Comparison of ENCODE assay signal across 8 cellular contexts in the genomic region with DNA sequence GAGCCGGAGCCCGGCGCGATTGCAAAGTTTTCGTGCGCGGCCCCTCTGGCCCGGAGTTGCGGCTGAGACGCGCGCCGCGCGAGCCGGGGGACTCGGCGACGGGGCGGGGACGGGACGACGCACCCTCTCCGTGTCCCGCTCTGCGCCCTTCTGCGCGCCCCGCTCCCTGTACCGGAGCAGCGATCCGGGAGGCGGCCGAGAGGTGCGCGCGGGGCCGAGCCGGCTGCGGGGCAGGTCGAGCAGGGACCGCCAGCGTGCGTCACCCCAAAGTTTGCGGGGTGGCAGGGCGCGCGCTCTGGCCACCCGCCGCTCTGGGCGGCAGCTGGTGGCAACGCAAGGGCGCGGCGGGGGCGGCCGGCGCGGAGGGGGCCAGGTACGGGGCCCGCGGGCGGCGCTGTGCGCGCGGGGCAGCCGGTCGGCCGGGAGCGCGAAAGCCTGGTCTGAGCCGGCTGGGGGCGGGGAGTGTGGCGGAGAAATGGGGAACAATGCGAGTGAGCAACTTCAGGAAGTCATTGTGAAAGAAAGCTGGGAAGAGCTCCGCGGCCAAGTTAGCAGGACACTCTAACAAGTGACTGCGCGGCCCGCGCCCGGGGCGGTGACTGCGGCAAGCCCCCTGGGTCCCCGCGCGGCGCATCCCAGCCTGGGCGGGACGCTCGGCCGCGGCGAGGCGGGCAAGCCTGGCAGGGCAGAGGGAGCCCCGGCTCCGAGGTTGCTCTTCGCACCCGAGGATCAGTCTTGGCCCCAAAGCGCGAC. TPM values are rescaled to one million over a fixed set of nuclear protein-coding genes. Genes with fewer than 3 reads are reported as not detected.
DNase-seq lines count a peak whose midpoint lies in the region; ATAC-seq and TF ChIP-seq lines count a peak whose summit lies in the region.

IKZF1 (plus strand) TSS at position 559 of the 753 bp plus-strand sequence. CDS start 14,346 bp downstream, outside the sequence.

- no peaks in the 10 kb centered on the region for H3K9me3 Mint-ChIP-seq in activated CD8-positive, alpha-beta T cell treated with anti-CD3 and anti-CD28 coated beads, Interleukin-2, amount 10 ng/mL, durations not matched to agents 7 days and 5 days (ENCODE audit: insufficient read depth)
- peaks cover 13% of the 10 kb centered on the region for H3K9me3 Mint-ChIP-seq in nephron progenitor cell

- POLR2A ChIA-PET in activated CD8-positive, alpha-beta T cell treated with anti-CD3 and anti-CD28 coated beads, Interleukin-2, amount 10 ng/mL, durations not matched to agents 7 days and 5 days (lab: Charles Lee), result interaction anchor here (0.6 to 11.8 kb wide), 21 partner anchors 10 to 159 kb away, joined by 3 to 142 read pairs (median 6); no protein-coding TSS in a partner anchor

- CTCF ChIA-PET in activated CD8-positive, alpha-beta T cell treated with anti-CD3 and anti-CD28 coated beads, Interleukin-2, amount 10 ng/mL, durations not matched to agents 7 days and 5 days (lab: Charles Lee), result interaction anchor here (0.8 to 12.9 kb wide), 16 partner anchors 9 to 99 kb away, joined by 3 to 197 read pairs (median 4); no protein-coding TSS in a partner anchor

- H3K4me1 ChIP-seq in Loucy (ENCODE audit: insufficient read depth, low read length, poor library complexity, severe bottlenecking), result peaks cover 44% of the 10 kb centered on the region
- peaks cover 4 to 11% of the 10 kb centered on the region in 2 donors for H3K4me1 ChIP-seq in esophagus (ENCODE audit: control insufficient read depth in 2 of 2, insufficient read depth in 2 of 2, low read length in 1 of 2)
- H3K4me1 ChIP-seq in upper lobe of right lung, result peaks cover 4% of the 10 kb centered on the region

- H4K20me1 ChIP-seq in Loucy (ENCODE audit: insufficient read depth, low read length, poor library complexity, severe bottlenecking), result no peaks in the 10 kb centered on the region

- H3K9me2 ChIP-seq in Loucy (replicated peaks; ENCODE audit: low read depth, low read length), result no peaks in the 10 kb centered on the region

- H3K9me3 ChIP-seq in Loucy (ENCODE audit: insufficient read depth, low read depth, low read length) (no peaks in the 10 kb centered on the region), esophagus (ENCODE audit: control insufficient read depth in 2 of 2, insufficient read depth in 1 of 2, low read depth in 1 of 2, low read length in 1 of 2) (peaks cover 0 to 3% of the 10 kb centered on the region in 2 donors), upper lobe of right lung (no peaks in the 10 kb centered on the region)

- no peaks in the 10 kb centered on the region for H3K27me3 Mint-ChIP-seq in activated CD8-positive, alpha-beta T cell treated with anti-CD3 and anti-CD28 coated beads, Interleukin-2, amount 10 ng/mL, durations not matched to agents 7 days and 5 days (ENCODE audit: low read depth)
- H3K27me3 Mint-ChIP-seq in nephron progenitor cell (ENCODE audit: low read depth, poor library complexity), result peaks cover 94% of the 10 kb centered on the region

- no peak for TF ChIP-seq CTCF in Loucy (conservative IDR thresholded peaks at IDR 0.05; ENCODE audit: low read length)
- no peak for TF ChIP-seq CTCF in nephron progenitor cell (IDR thresholded peaks at IDR 0.05)
- no peak for TF ChIP-seq CTCF in upper lobe of right lung (IDR thresholded peaks at IDR 0.05)

- no peaks in the 10 kb centered on the region for H3K27me3 ChIP-seq in Loucy (ENCODE audit: insufficient read depth, low read length, poor library complexity, severe bottlenecking)
- H3K27me3 ChIP-seq in esophagus (ENCODE audit: control insufficient read depth in 1 of 2, insufficient read depth in 2 of 2, low read length in 2 of 2), result peaks cover 6 to 7% of the 10 kb centered on the region in 2 donors
- H3K27me3 ChIP-seq in upper lobe of right lung, result peaks cover 22% of the 10 kb centered on the region

- H3F3A ChIP-seq in Loucy (ENCODE audit: low read depth), result peaks cover 3% of the 10 kb centered on the region; the same call in 1 of the 2 replicates

- peak within 1 kb of the TSS; percentile 94 for H3K4me3 ChIP-seq in Loucy (ENCODE audit: low read length, poor library complexity, severe bottlenecking)
- H3K4me3 ChIP-seq in esophagus (ENCODE audit: low read depth in 1 of 2, low read length in 2 of 2), result peak within 1 kb of the TSS; percentile 61 to 69
- H3K4me3 ChIP-seq in upper lobe of right lung, result peak within 1 kb of the TSS; percentile 53

- H3K27ac Mint-ChIP-seq in activated CD8-positive, alpha-beta T cell treated with anti-CD3 and anti-CD28 coated beads, Interleukin-2, amount 10 ng/mL, durations not matched to agents 7 days and 5 days, result peak within 1 kb of the TSS; percentile 98
- H3K27ac Mint-ChIP-seq in nephron progenitor cell, result no peak within 1 kb of the TSS

- 1% methylated on average over 95 to 102 of the region's 102 CpGs for WGBS in esophagus, 2 donors

- ATAC-seq in GM21528 (IDR thresholded peaks at IDR 0.05; ENCODE audit: low FRiP score, unreplicated experiment) (peak; percentile 42), upper lobe of right lung (peak; percentile 79)
- peak; percentile 43 for ATAC-seq in activated CD8-positive, alpha-beta T cell treated with anti-CD3 and anti-CD28 coated beads, Interleukin-2, amount 10 ng/mL, durations not matched to agents 7 days and 5 days

- intact Hi-C loops in upper lobe of right lung (cut with DNase I), result no loop called here

- peaks cover 47% of the 10 kb centered on the region for H3K36me3 Mint-ChIP-seq in activated CD8-positive, alpha-beta T cell treated with anti-CD3 and anti-CD28 coated beads, Interleukin-2, amount 10 ng/mL, durations not matched to agents 7 days and 5 days (ENCODE audit: low read depth)
- no peaks in the 10 kb centered on the region for H3K36me3 Mint-ChIP-seq in nephron progenitor cell (ENCODE audit: low read depth)

- H3K9ac ChIP-seq in Loucy (ENCODE audit: low read depth, low read length, poor library complexity, severe bottlenecking), result peak within 1 kb of the TSS; percentile 90

- peak within 1 kb of the TSS; percentile 92 for H3K4me3 Mint-ChIP-seq in activated CD8-positive, alpha-beta T cell treated with anti-CD3 and anti-CD28 coated beads, Interleukin-2, amount 10 ng/mL, durations not matched to agents 7 days and 5 days
- H3K4me3 Mint-ChIP-seq in nephron progenitor cell, result peak within 1 kb of the TSS; percentile 81

- peaks cover 35% of the 10 kb centered on the region for H3K4me1 Mint-ChIP-seq in activated CD8-positive, alpha-beta T cell treated with anti-CD3 and anti-CD28 coated beads, Interleukin-2, amount 10 ng/mL, durations not matched to agents 7 days and 5 days (ENCODE audit: low read depth)
- peaks cover 14% of the 10 kb centered on the region for H3K4me1 Mint-ChIP-seq in nephron progenitor cell

- no peaks in the 10 kb centered on the region for H3K36me3 ChIP-seq in Loucy (ENCODE audit: insufficient read depth, low read length)
- H3K36me3 ChIP-seq in esophagus (ENCODE audit: control insufficient read depth in 2 of 2, insufficient read depth in 2 of 2, low read length in 1 of 2), result no peaks in the 10 kb centered on the region
- no peaks in the 10 kb centered on the region for H3K36me3 ChIP-seq in upper lobe of right lung

- DNase-seq in Daoy (ENCODE audit: low read depth) (peak; percentile 74), nephron progenitor cell (peak; percentile 59), upper lobe of right lung (peak; percentile 90), COLO829 (ENCODE audit: low spot score) (no peak)
- DNase-seq in activated CD8-positive, alpha-beta T cell treated with anti-CD3 and anti-CD28 coated beads, Interleukin-2, amount 10 ng/mL, durations not matched to agents 7 days and 5 days, result peak; percentile 69

- peak within 1 kb of the TSS; percentile 65 for H2AFZ ChIP-seq in Loucy (ENCODE audit: low read length)

- H3K27ac ChIP-seq in esophagus (ENCODE audit: low read depth in 2 of 2, low read length in 1 of 2) (peak within 1 kb of the TSS; percentile 69), upper lobe of right lung (peak within 1 kb of the TSS; percentile 78)

- peaks cover 49% of the 10 kb centered on the region for H3K79me2 ChIP-seq in Loucy (ENCODE audit: insufficient read depth, low read length)

- H3K4me2 ChIP-seq in Loucy (ENCODE audit: low read depth, low read length, poor library complexity, severe bottlenecking), result peak within 1 kb of the TSS; percentile 79

RNA-seq across cellular contexts. Expression of gene IKZF1, which starts in this region (rescaled TPM):
- 4.2 and 5.2 TPM in 2 replicates for total RNA-seq in Daoy (2014; rRNA removed; shearing (Covaris generic))
- total RNA-seq in activated CD8-positive, alpha-beta T cell treated with anti-CD3 and anti-CD28 coated beads, Interleukin-2, amount 10 ng/mL, durations not matched to agents 7 days and 5 days, result 100 to 1,000 TPM; 370 to 374 TPM
- 1 to 10 TPM; 1.0 to 1.1 TPM for polyA plus RNA-seq in esophagus
- 41.4 TPM for total RNA-seq in upper lobe of right lung
